31 cellular contexts compared by ENCODE assay signal in the genomic region with DNA sequence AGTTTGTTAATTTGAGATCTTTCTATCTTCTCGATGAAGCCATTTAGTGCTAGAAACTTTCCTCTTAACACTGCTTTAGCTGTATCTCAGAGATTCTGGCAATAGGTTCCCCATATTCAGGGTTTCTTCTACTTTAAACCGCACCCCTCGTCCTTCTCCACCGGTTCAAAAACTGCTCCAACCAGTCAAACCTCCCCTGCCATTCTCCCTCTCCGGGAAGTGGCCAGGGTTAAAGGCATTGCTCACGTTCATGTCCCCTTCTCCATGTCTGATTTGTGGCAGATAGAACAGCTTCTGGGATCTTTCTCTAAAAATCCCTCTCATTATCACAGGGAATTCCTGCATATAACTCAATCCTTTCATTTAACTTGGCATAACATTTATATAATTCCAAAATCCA. TPM values are rescaled to one million over a fixed set of nuclear protein-coding genes. Genes with fewer than 3 reads are reported as not detected.
"Had no signal": no experiment of that assay in that cellular context is flagged by ENCODE, and none has a peak within 500 bp of the region (broad histone marks: within the 10 kb centered on the region; RNA-seq: fewer than 3 reads in every experiment).

No MANE protein-coding gene starts in this region.

- ATAC-seq: activated CD4-positive, CD25-positive, alpha-beta regulatory T cell treated with anti-CD3 and anti-CD28 coated beads, Interleukin-2, amount 50 U/mL, for 24 hours; activated CD8-positive, alpha-beta T cell treated with anti-CD3 and anti-CD28 coated beads for 36 hours; activated T-cell treated with anti-CD3 and anti-CD28 coated beads, Interleukin-2, amount 50 U/mL, for 72 hours; activated T-helper 17 cell treated with anti-CD3 and anti-CD28 coated beads, Interleukin-2, amount 50 U/mL, for 72 hours; WTC11 had no signal

- H3K9me3 Mint-ChIP-seq: activated CD8-positive, alpha-beta T cell treated with anti-CD3 and anti-CD28 coated beads for 36 hours; activated naive CD4-positive, alpha-beta T cell treated with anti-CD3 and anti-CD28 coated beads, Interleukin-2, amount 50 U/mL, for 24 hours; activated naive CD8-positive, alpha-beta T cell treated with anti-CD3 and anti-CD28 coated beads, Interleukin-2, amount 10 ng/mL, durations not matched to agents 7 days and 5 days; activated T-cell treated with anti-CD3 and anti-CD28 coated beads, Interleukin-2, amount 50 U/mL, for 72 hours; activated T-helper 17 cell treated with anti-CD3 and anti-CD28 coated beads, Interleukin-2, amount 50 U/mL, for 72 hours; T-helper 1 cell treated with Interleukin-12 subunit alpha and Interleukin-12 subunit beta and Interleukin-4 antibody, amounts not matched to agents 30 μg/mL and 1 μg/mL, for 36 hours; T-helper 2 cell treated with Interferon-gamma antibody and Interleukin-4, amounts not matched to agents 5 μg/mL and 100 μg/mL, for 36 hours had no signal

- H3K27ac ChIP-seq: ascending aorta, SJSA1 had no signal

- H3K9ac ChIP-seq: SK-N-SH had no signal

- H3K9me2 ChIP-seq: SK-N-SH had no signal

- DNase-seq: activated CD4-positive, alpha-beta T cell treated with anti-CD3 and anti-CD28 coated beads for 4 hours; activated CD4-positive, alpha-beta T cell treated with anti-CD3 and anti-CD28 coated beads, Interleukin-2, amount 50 U/mL, for 4 hours; activated CD8-positive, alpha-beta T cell treated with anti-CD3 and anti-CD28 coated beads for 36 hours; activated effector memory CD4-positive, alpha-beta T cell treated with anti-CD3 and anti-CD28 coated beads, Interleukin-2, amount 50 U/mL, for 16 hours; activated naive CD4-positive, alpha-beta T cell; activated naive CD8-positive, alpha-beta T cell treated with anti-CD3 and anti-CD28 coated beads, Interleukin-2, amount 10 ng/mL, durations not matched to agents 7 days and 5 days; activated T-cell treated with anti-CD3 and anti-CD28 coated beads, Interleukin-2, amount 50 U/mL, for 1 hour; activated T-cell treated with anti-CD3 and anti-CD28 coated beads, Interleukin-2, amount 50 U/mL, for 72 hours; amygdala; Karpas-422; KBM-7; NCI-H1105; NCI-H1417 treated with DMSO at 0.1 percent for 48 hours; NCI-H187 treated with DMSO at 0.1 percent for 48 hours; NCI-H2081; NCI-H2171 treated with DMSO at 0.1 percent for 48 hours; NCI-H2227 treated with DMSO at 0.1 percent for 48 hours; NCI-H446; NCI-H524; NCI-H69; SHP77; SK-N-SH had no signal

- H3K9me3 ChIP-seq: ascending aorta, SJSA1, SK-N-SH had no signal

- H3K36me3 ChIP-seq: SJSA1 had no signal

- H3K4me3 Mint-ChIP-seq: activated CD8-positive, alpha-beta T cell treated with anti-CD3 and anti-CD28 coated beads for 36 hours; activated naive CD4-positive, alpha-beta T cell treated with anti-CD3 and anti-CD28 coated beads, Interleukin-2, amount 50 U/mL, for 24 hours; activated naive CD8-positive, alpha-beta T cell treated with anti-CD3 and anti-CD28 coated beads, Interleukin-2, amount 10 ng/mL, durations not matched to agents 7 days and 5 days; activated T-cell treated with anti-CD3 and anti-CD28 coated beads, Interleukin-2, amount 50 U/mL, for 72 hours; activated T-helper 17 cell treated with anti-CD3 and anti-CD28 coated beads, Interleukin-2, amount 50 U/mL, for 72 hours; T-helper 1 cell treated with Interleukin-12 subunit alpha and Interleukin-12 subunit beta and Interleukin-4 antibody, amounts not matched to agents 30 μg/mL and 1 μg/mL, for 36 hours; T-helper 2 cell treated with Interferon-gamma antibody and Interleukin-4, amounts not matched to agents 5 μg/mL and 100 μg/mL, for 36 hours; WTC11 had no signal

- H3K4me1 ChIP-seq: SJSA1 had no signal

- H3K27ac Mint-ChIP-seq: activated CD8-positive, alpha-beta T cell treated with anti-CD3 and anti-CD28 coated beads for 36 hours; activated naive CD4-positive, alpha-beta T cell treated with anti-CD3 and anti-CD28 coated beads, Interleukin-2, amount 50 U/mL, for 24 hours; activated naive CD8-positive, alpha-beta T cell treated with anti-CD3 and anti-CD28 coated beads, Interleukin-2, amount 10 ng/mL, durations not matched to agents 7 days and 5 days; activated T-cell treated with anti-CD3 and anti-CD28 coated beads, Interleukin-2, amount 50 U/mL, for 72 hours; activated T-helper 17 cell treated with anti-CD3 and anti-CD28 coated beads, Interleukin-2, amount 50 U/mL, for 72 hours; T-helper 1 cell treated with Interleukin-12 subunit alpha and Interleukin-12 subunit beta and Interleukin-4 antibody, amounts not matched to agents 30 μg/mL and 1 μg/mL, for 36 hours; T-helper 2 cell treated with Interferon-gamma antibody and Interleukin-4, amounts not matched to agents 5 μg/mL and 100 μg/mL, for 36 hours; WTC11 had no signal

- H3K4me2 ChIP-seq: SK-N-SH had no signal

- H3K4me3 ChIP-seq: ascending aorta, SJSA1 had no signal

- H3K4me1 Mint-ChIP-seq: activated naive CD4-positive, alpha-beta T cell treated with anti-CD3 and anti-CD28 coated beads, Interleukin-2, amount 50 U/mL, for 24 hours; activated naive CD8-positive, alpha-beta T cell treated with anti-CD3 and anti-CD28 coated beads, Interleukin-2, amount 10 ng/mL, durations not matched to agents 7 days and 5 days; activated T-helper 17 cell treated with anti-CD3 and anti-CD28 coated beads, Interleukin-2, amount 50 U/mL, for 72 hours had no signal

- H3K27me3 ChIP-seq: ascending aorta had no signal

- H3K36me3 Mint-ChIP-seq: activated naive CD4-positive, alpha-beta T cell treated with anti-CD3 and anti-CD28 coated beads, Interleukin-2, amount 50 U/mL, for 24 hours; activated naive CD8-positive, alpha-beta T cell treated with anti-CD3 and anti-CD28 coated beads, Interleukin-2, amount 10 ng/mL, durations not matched to agents 7 days and 5 days had no signal

RNA-seq across cellular contexts. Expression of a gene that starts 14.4 kb away (rescaled TPM):
- total RNA-seq: activated CD8-positive, alpha-beta memory T cell treated with anti-CD3 and anti-CD28 coated beads for 36 hours; activated CD8-positive, alpha-beta T cell treated with anti-CD3 and anti-CD28 coated beads for 36 hours; activated naive CD8-positive, alpha-beta T cell treated with anti-CD3 and anti-CD28 coated beads, Interleukin-2, amount 10 ng/mL, durations not matched to agents 7 days and 5 days; SJSA1 had no signal
